ENCODE assay signal across 1 cellular context in genomic region chr12:48883305-48884171, GRCh38.
TF ChIP-seq lines count a peak whose summit lies in the region.

No MANE protein-coding gene starts in this region.

TF ChIP-seq in H1, 55 proteins besides CTCF, POLR2A, EP300 and RAD21 (continued from another document):
- TF ChIP-seq SRF (IDR thresholded peaks at IDR 0.05; ENCODE audit: low read depth, low read length) (no peak), CREB1 (IDR thresholded peaks at IDR 0.05) (no peak), POU5F1 (IDR thresholded peaks at IDR 0.05; ENCODE audit: low read depth, low read length) (no peak), JUND (IDR thresholded peaks at IDR 0.05; ENCODE audit: low read length) (no peak)
